24 cellular contexts compared by ENCODE assay signal in genomic region chr3:159795776-159796175, GRCh38. TPM values are rescaled to one million over a fixed set of nuclear protein-coding genes. Genes with fewer than 3 reads are reported as not detected.
DNase-seq lines count a peak whose midpoint lies in the region; TF ChIP-seq lines count a peak whose summit lies in the region.
"Had no signal": no experiment of that assay in that cellular context is flagged by ENCODE, and none has a peak within 500 bp of the region (broad histone marks: within the 10 kb centered on the region; RNA-seq: fewer than 3 reads in every experiment).

No MANE protein-coding gene starts in this region.

- H3K79me2 ChIP-seq in mammary epithelial cell (ENCODE audit: insufficient read depth, low read length), result peaks cover 99% of the 10 kb centered on the region

- peaks cover 96% of the 10 kb centered on the region for H3K4me1 Mint-ChIP-seq in HFFc6 (ENCODE audit: low read depth)
- H3K4me1 Mint-ChIP-seq in progenitor cell of endocrine pancreas (ENCODE audit: low read depth), result peaks cover 8% of the 10 kb centered on the region
- H3K4me1 Mint-ChIP-seq: brain, naive B cell had no signal

- H3K27me3 Mint-ChIP-seq in HFFc6 (ENCODE audit: insufficient read depth), result peaks cover 4% of the 10 kb centered on the region
- peaks cover 6% of the 10 kb centered on the region for H3K27me3 Mint-ChIP-seq in progenitor cell of endocrine pancreas
- H3K27me3 Mint-ChIP-seq: brain had no signal

- peaks cover 9% of the 10 kb centered on the region for H3K36me3 Mint-ChIP-seq in HFFc6 (ENCODE audit: low read depth)
- no peaks in the 10 kb centered on the region for H3K36me3 Mint-ChIP-seq in progenitor cell of endocrine pancreas (ENCODE audit: insufficient read depth)
- H3K36me3 Mint-ChIP-seq: activated naive CD4-positive, alpha-beta T cell treated with anti-CD3 and anti-CD28 coated beads, Interleukin-2, amount 50 U/mL, for 72 hours; brain; CD14-positive monocyte; naive B cell had no signal

- DNase-seq in HFFc6, result no peak
- DNase-seq in mammary epithelial cell, result no peak
- no peak for DNase-seq in stimulated activated CD4-positive, alpha-beta T cell treated with anti-CD3 and anti-CD28 coated beads, Interleukin-4, amount 100 ng/mL, for 4 hours
- no peak for DNase-seq in progenitor cell of endocrine pancreas (ENCODE audit: low spot score, unreplicated experiment)
- no peak for DNase-seq in activated T-cell treated with anti-CD3 and anti-CD28 coated beads, Interleukin-2, amount 50 U/mL, for 48 hours
- DNase-seq in WERI-Rb-1, result no peak
- DNase-seq: activated CD4-positive, alpha-beta T cell treated with anti-CD3 and anti-CD28 coated beads for 4 hours; DMS 273 treated with DMSO at 0.1 percent for 48 hours; foreskin fibroblast; islet precursor cell; naive B cell; NCI-H2107; PC-9; right cardiac atrium; SIG-M5 had no signal

- peak overlapping the region; percentile 86 for H3K27ac Mint-ChIP-seq in HFFc6
- H3K27ac Mint-ChIP-seq in progenitor cell of endocrine pancreas, result no peak overlapping the region
- H3K27ac Mint-ChIP-seq: activated naive CD4-positive, alpha-beta T cell treated with anti-CD3 and anti-CD28 coated beads, Interleukin-2, amount 50 U/mL, for 72 hours; activated T-helper 1 cell treated with anti-CD3 and anti-CD28 coated beads, Interleukin-12 subunit alpha, Interleukin-12 subunit beta, Interleukin-2, Interleukin-4 antibody, amounts not matched to agents 30 ng/mL and 10 ng/mL and 1 ng/mL, durations not matched to agents 14 hours and 24 hours and 36 hours; brain; naive B cell had no signal

- WGBS in mammary epithelial cell (ENCODE audit: low coverage, missing lambda C conversion rate), result 89% methylated on average over 1 of the region's 1 CpG

- no peaks in the 10 kb centered on the region for H3K9me3 Mint-ChIP-seq in HFFc6
- H3K9me3 Mint-ChIP-seq in progenitor cell of endocrine pancreas (ENCODE audit: low read depth), result no peaks in the 10 kb centered on the region
- H3K9me3 Mint-ChIP-seq: activated naive CD4-positive, alpha-beta T cell treated with anti-CD3 and anti-CD28 coated beads, Interleukin-2, amount 50 U/mL, for 72 hours; activated T-helper 1 cell treated with anti-CD3 and anti-CD28 coated beads, Interleukin-12 subunit alpha, Interleukin-12 subunit beta, Interleukin-2, Interleukin-4 antibody, amounts not matched to agents 30 ng/mL and 10 ng/mL and 1 ng/mL, durations not matched to agents 14 hours and 24 hours and 36 hours; brain; naive B cell had no signal

- H3K4me1 ChIP-seq in mammary epithelial cell (ENCODE audit: insufficient read depth, low read length) (peaks cover 34% of the 10 kb centered on the region), stomach smooth muscle (ENCODE audit: control insufficient read depth, insufficient read depth, low read length) (peaks cover 66% of the 10 kb centered on the region)

- H3K27ac ChIP-seq in mammary epithelial cell (ENCODE audit: insufficient read depth, low read depth, low read length) (peak overlapping the region; percentile 81), layer of hippocampus (ENCODE audit: low read depth, low read length) (peak overlapping the region; percentile 76), stomach smooth muscle (ENCODE audit: low read length) (peak overlapping the region; percentile 97), WERI-Rb-1 (no peak overlapping the region)
- H3K27ac ChIP-seq: HL-60, PC-9, suprapubic skin had no signal

- no TSS peak for BruUV-seq in mammary epithelial cell (replicated peaks; lab: Mats Ljungman, UMichigan)

- H3K4me3 ChIP-seq in mammary epithelial cell (replicated peaks in 1 of 3; ENCODE audit: insufficient read depth in 1 of 3, low read depth in 2 of 3, low read length in 3 of 3) (no peak overlapping the region), stomach smooth muscle (ENCODE audit: low read length in 2 of 2) (peak overlapping the region in 1 of 2 donors; percentile 29), WERI-Rb-1 (ENCODE audit: low read depth, low read length) (no peak overlapping the region)
- H3K4me3 ChIP-seq: PC-9, suprapubic skin had no signal

- dilution Hi-C loops in mammary epithelial cell (cut with HindIII; ENCODE audit: low sequenced_read_pairs), result no loop called here

- H3K4me2 ChIP-seq in mammary epithelial cell (ENCODE audit: insufficient read depth, low read depth, low read length), result no peak overlapping the region
- H3K4me2 ChIP-seq: PC-9 had no signal

- CTCF ChIA-PET in mammary epithelial cell (lab: Charles Lee; ENCODE audit: low non-redundant PET), result no interaction called here

- peak overlapping the region; percentile 9 for H3K9ac ChIP-seq in mammary epithelial cell (ENCODE audit: insufficient read depth, low read length)
- H3K9ac ChIP-seq in stomach smooth muscle (ENCODE audit: low read length in 2 of 2), result peak overlapping the region; percentile 63 to 66

- TF ChIP-seq CTCF in HFFc6 (IDR thresholded peaks at IDR 0.05) (no peak), mammary epithelial cell (conservative IDR thresholded peaks at IDR 0.05 in 1 of 2, IDR thresholded peaks at IDR 0.05 in 1 of 2; ENCODE audit: extremely low read depth in 1 of 2, insufficient read depth in 1 of 2, low read depth in 1 of 2, low read length in 2 of 2) (no peak), progenitor cell of endocrine pancreas (IDR thresholded peaks at IDR 0.05; ENCODE audit: unreplicated experiment) (no peak), WERI-Rb-1 (IDR thresholded peaks at IDR 0.05; ENCODE audit: low read depth, low read length) (no peak)

- H3K4me3 Mint-ChIP-seq in HFFc6 (no peak overlapping the region), progenitor cell of endocrine pancreas (ENCODE audit: low read depth) (no peak overlapping the region)
- H3K4me3 Mint-ChIP-seq: activated T-helper 1 cell treated with anti-CD3 and anti-CD28 coated beads, Interleukin-12 subunit alpha, Interleukin-12 subunit beta, Interleukin-2, Interleukin-4 antibody, amounts not matched to agents 30 ng/mL and 10 ng/mL and 1 ng/mL, durations not matched to agents 14 hours and 24 hours and 36 hours; brain; CD14-positive monocyte; naive B cell had no signal

- in situ Hi-C loops in mammary epithelial cell (cut with MboI; ENCODE audit: low sequenced_read_pairs in 2 of 2), result no loop called here

- no peak overlapping the region for H2AFZ ChIP-seq in mammary epithelial cell (ENCODE audit: low read depth, low read length)
- H2AFZ ChIP-seq: PC-9 had no signal

- no peaks in the 10 kb centered on the region for H4K20me1 ChIP-seq in mammary epithelial cell (ENCODE audit: insufficient read depth, low read length)

- H3K9me3 ChIP-seq in mammary epithelial cell (replicated peaks; ENCODE audit: insufficient read depth, low read length) (no peaks in the 10 kb centered on the region), stomach smooth muscle (ENCODE audit: control insufficient read depth in 2 of 2, low read length in 2 of 2) (no peaks in the 10 kb centered on the region), WERI-Rb-1 (ENCODE audit: severe bottlenecking) (no peaks in the 10 kb centered on the region)
- H3K9me3 ChIP-seq: suprapubic skin had no signal

- H3K36me3 ChIP-seq in mammary epithelial cell (ENCODE audit: insufficient read depth, low read length) (no peaks in the 10 kb centered on the region), stomach smooth muscle (ENCODE audit: control insufficient read depth in 2 of 2, insufficient read depth in 2 of 2, low read length in 2 of 2) (no peaks in the 10 kb centered on the region), WERI-Rb-1 (no peaks in the 10 kb centered on the region)
- H3K36me3 ChIP-seq: suprapubic skin had no signal

- intact Hi-C loops in mammary epithelial cell (cut with micrococcal nuclease), result no loop called here

- no peaks in the 10 kb centered on the region for H3K27me3 ChIP-seq in mammary epithelial cell (ENCODE audit: insufficient read depth, low read length)
- no peaks in the 10 kb centered on the region for H3K27me3 ChIP-seq in layer of hippocampus (ENCODE audit: control insufficient read depth, insufficient read depth, low read length)
- H3K27me3 ChIP-seq in stomach smooth muscle (ENCODE audit: control insufficient read depth in 1 of 2, insufficient read depth in 2 of 2, low read length in 2 of 2), result no peaks in the 10 kb centered on the region
- H3K27me3 ChIP-seq in WERI-Rb-1 (ENCODE audit: insufficient read depth, low read depth, severe bottlenecking), result no peaks in the 10 kb centered on the region
- H3K27me3 ChIP-seq: suprapubic skin had no signal

RNA-seq across cellular contexts. Expression of gene SCHIP1, which starts 43.9 kb away (rescaled TPM):
- total RNA-seq in HFFc6 (2021; fragmentation: NEBNext Ultra II Directional; extraction: Animal tissue kit (Norgen Biotek cat#: 25700)), result 1 to 10 TPM; 1.1 to 8.1 (median 2.2) TPM
- total RNA-seq in mammary epithelial cell (1 to 10 TPM; 5.4 to 8.5 TPM), progenitor cell of endocrine pancreas (0.79 and 3.9 TPM in 2 replicates)
- 5.7 TPM for polyA plus RNA-seq in mammary epithelial cell
- polyA minus RNA-seq in mammary epithelial cell, result 1.2 TPM
- total RNA-seq: activated naive CD4-positive, alpha-beta T cell treated with anti-CD3 and anti-CD28 coated beads, Interleukin-2, amount 50 U/mL, for 72 hours; activated T-helper 1 cell treated with anti-CD3 and anti-CD28 coated beads, Interleukin-12 subunit alpha, Interleukin-12 subunit beta, Interleukin-2, Interleukin-4 antibody, amounts not matched to agents 30 ng/mL and 10 ng/mL and 1 ng/mL, durations not matched to agents 14 hours and 24 hours and 36 hours; T-helper 1 cell treated with Interleukin-12 subunit alpha and Interleukin-12 subunit beta and Interleukin-4 antibody, amounts not matched to agents 30 ng/mL and 1 ng/mL, for 36 hours had no signal
- polyA plus RNA-seq: CD14-positive monocyte had no signal
